26 cellular contexts compared by ENCODE assay signal in the genomic region with DNA sequence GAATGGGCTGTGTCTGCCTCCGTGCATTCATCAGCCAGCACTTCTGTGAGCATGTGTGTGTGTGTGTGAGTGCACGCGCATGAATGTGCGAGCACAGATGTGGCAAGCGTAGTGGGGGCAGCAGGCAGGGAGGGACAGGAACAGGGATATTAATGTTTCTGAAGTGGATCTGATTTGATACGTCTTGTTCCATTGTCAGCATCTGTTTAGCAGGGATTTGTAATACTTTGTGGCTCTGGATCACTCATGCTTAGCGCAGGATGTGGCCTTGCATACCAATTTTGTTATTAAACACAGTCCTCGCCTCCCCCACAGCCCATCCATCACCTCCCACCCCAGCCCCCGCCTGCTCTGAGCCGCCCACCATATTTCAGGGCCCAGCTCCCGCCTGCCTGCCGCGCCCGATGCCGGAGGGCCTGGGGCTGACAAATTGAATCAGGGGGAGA. TPM values are rescaled to one million over a fixed set of nuclear protein-coding genes. Genes with fewer than 3 reads are reported as not detected.
DNase-seq lines count a peak whose midpoint lies in the region; ATAC-seq and TF ChIP-seq lines count a peak whose summit lies in the region.
"Had no signal": no experiment of that assay in that cellular context is flagged by ENCODE, and none has a peak within 500 bp of the region (broad histone marks: within the 10 kb centered on the region; RNA-seq: fewer than 3 reads in every experiment).

No MANE protein-coding gene starts in this region.

- CTCF ChIA-PET in activated naive CD4-positive, alpha-beta T cell treated with anti-CD3 and anti-CD28 coated beads, Interleukin-2, amount 10 ng/mL, durations not matched to agents 7 days and 5 days (lab: Charles Lee): interaction anchor here (1.7 kb wide), 1 partner anchor 31 kb away, joined by 5 read pairs; no protein-coding TSS in a partner anchor

- H3K9me3 Mint-ChIP-seq in brain: peaks cover 0 to under 1% (median 0%) of the 10 kb centered on the region in 5 experiments
- H3K9me3 Mint-ChIP-seq in activated naive CD4-positive, alpha-beta T cell treated with anti-CD3 and anti-CD28 coated beads, Interleukin-2, amount 10 ng/mL, durations not matched to agents 7 days and 5 days: no peaks in the 10 kb centered on the region
- no peaks in the 10 kb centered on the region for H3K9me3 Mint-ChIP-seq in effector memory CD8-positive, alpha-beta T cell
- H3K9me3 Mint-ChIP-seq: activated T-cell treated with anti-CD3 and anti-CD28 coated beads, Interleukin-2, amount 50 U/mL, for 24 hours; CD8-positive, alpha-beta memory T cell; stimulated activated naive CD8-positive, alpha-beta T cell treated with anti-CD3 and anti-CD28 coated beads, Interleukin-15, Interleukin-2, amounts not matched to agents 100 ng/mL and 50 ng/mL, for 24 hours; T-helper 1 cell treated with Interleukin-12 subunit alpha and Interleukin-12 subunit beta and Interleukin-4 antibody, amounts not matched to agents 30 μg/mL and 1 μg/mL, for 36 hours had no signal

- peaks cover 75% of the 10 kb centered on the region for H3K4me1 Mint-ChIP-seq in brain
- H3K4me1 Mint-ChIP-seq in activated naive CD4-positive, alpha-beta T cell treated with anti-CD3 and anti-CD28 coated beads, Interleukin-2, amount 10 ng/mL, durations not matched to agents 7 days and 5 days: no peaks in the 10 kb centered on the region
- H3K4me1 Mint-ChIP-seq in effector memory CD8-positive, alpha-beta T cell (ENCODE audit: low read depth in 2 of 2): no peaks in the 10 kb centered on the region
- H3K4me1 Mint-ChIP-seq: CD8-positive, alpha-beta memory T cell had no signal

- H3K27me3 Mint-ChIP-seq in brain: peaks cover 14% of the 10 kb centered on the region
- H3K27me3 Mint-ChIP-seq in activated naive CD4-positive, alpha-beta T cell treated with anti-CD3 and anti-CD28 coated beads, Interleukin-2, amount 10 ng/mL, durations not matched to agents 7 days and 5 days: peaks cover 14% of the 10 kb centered on the region
- H3K27me3 Mint-ChIP-seq in effector memory CD8-positive, alpha-beta T cell: peaks cover 0 to 18% of the 10 kb centered on the region in 2 donors
- H3K27me3 Mint-ChIP-seq: activated T-cell treated with anti-CD3 and anti-CD28 coated beads, Interleukin-2, amount 50 U/mL, for 24 hours; CD8-positive, alpha-beta memory T cell; stimulated activated naive CD8-positive, alpha-beta T cell treated with anti-CD3 and anti-CD28 coated beads, Interleukin-15, Interleukin-2, amounts not matched to agents 100 ng/mL and 50 ng/mL, for 24 hours had no signal

- H3K4me3 Mint-ChIP-seq in brain: peak overlapping the region in 2 of 5 experiments; percentile 1 to 3
- H3K4me3 Mint-ChIP-seq in activated naive CD4-positive, alpha-beta T cell treated with anti-CD3 and anti-CD28 coated beads, Interleukin-2, amount 10 ng/mL, durations not matched to agents 7 days and 5 days: no peak overlapping the region
- no peak overlapping the region for H3K4me3 Mint-ChIP-seq in effector memory CD8-positive, alpha-beta T cell
- H3K4me3 Mint-ChIP-seq: activated T-cell treated with anti-CD3 and anti-CD28 coated beads, Interleukin-2, amount 50 U/mL, for 24 hours; CD8-positive, alpha-beta memory T cell; stimulated activated naive CD8-positive, alpha-beta T cell treated with anti-CD3 and anti-CD28 coated beads, Interleukin-15, Interleukin-2, amounts not matched to agents 100 ng/mL and 50 ng/mL, for 24 hours; T-helper 1 cell treated with Interleukin-12 subunit alpha and Interleukin-12 subunit beta and Interleukin-4 antibody, amounts not matched to agents 30 μg/mL and 1 μg/mL, for 36 hours had no signal

- ATAC-seq in effector memory CD8-positive, alpha-beta T cell (replicated peaks): no peak
- ATAC-seq: left lobe of liver, right cardiac atrium had no signal

- no peak for TF ChIP-seq CTCF in brain (conservative IDR thresholded peaks at IDR 0.05)

- DNase-seq in NCI-H2227 (lab: John Stamatoyannopoulos, UW; ENCODE audit: unreplicated experiment) (peak; percentile 50), NCI-H2227 treated with DMSO at 0.1 percent for 48 hours (lab: John Stamatoyannopoulos, UW) (no peak), left kidney (ENCODE audit: low read depth, low spot score) (peak; percentile 88), NCI-H187 (lab: John Stamatoyannopoulos, UW) (no peak)
- DNase-seq in activated naive CD4-positive, alpha-beta T cell treated with anti-CD3 and anti-CD28 coated beads, Interleukin-2, amount 10 ng/mL, durations not matched to agents 7 days and 5 days: no peak
- DNase-seq in effector memory CD8-positive, alpha-beta T cell: no peak
- no peak for DNase-seq in stimulated activated CD4-positive, alpha-beta T cell treated with anti-CD3 and anti-CD28 coated beads, Interleukin-1b, Interleukin-23, amount 100 ng/mL, for 48 hours
- DNase-seq: activated CD4-positive, alpha-beta T cell treated with anti-CD3 and anti-CD28 coated beads for 4 hours; activated CD8-positive, alpha-beta memory T cell treated with anti-CD3 and anti-CD28 coated beads for 24 hours; activated naive CD4-positive, alpha-beta T cell; activated T-cell treated with anti-CD3 and anti-CD28 coated beads, Interleukin-2, amount 50 U/mL, for 24 hours; amniotic stem cell; CD8-positive, alpha-beta memory T cell; dermis blood vessel endothelial cell; GDM1; mesendoderm; NCI-H1694; NCI-H2171 treated with DMSO at 0.1 percent for 48 hours; NCI-H526; ovary; right cardiac atrium; tibial artery had no signal

- H3K27ac Mint-ChIP-seq in brain: peak overlapping the region in 4 of 5 experiments; percentile 20 to 90 (median 78)
- no peak overlapping the region for H3K27ac Mint-ChIP-seq in activated naive CD4-positive, alpha-beta T cell treated with anti-CD3 and anti-CD28 coated beads, Interleukin-2, amount 10 ng/mL, durations not matched to agents 7 days and 5 days
- H3K27ac Mint-ChIP-seq in effector memory CD8-positive, alpha-beta T cell: no peak overlapping the region
- H3K27ac Mint-ChIP-seq: activated T-cell treated with anti-CD3 and anti-CD28 coated beads, Interleukin-2, amount 50 U/mL, for 24 hours; stimulated activated naive CD8-positive, alpha-beta T cell treated with anti-CD3 and anti-CD28 coated beads, Interleukin-15, Interleukin-2, amounts not matched to agents 100 ng/mL and 50 ng/mL, for 24 hours; T-helper 1 cell treated with Interleukin-12 subunit alpha and Interleukin-12 subunit beta and Interleukin-4 antibody, amounts not matched to agents 30 μg/mL and 1 μg/mL, for 36 hours had no signal

- H3K36me3 Mint-ChIP-seq in brain: no peaks in the 10 kb centered on the region
- H3K36me3 Mint-ChIP-seq in activated naive CD4-positive, alpha-beta T cell treated with anti-CD3 and anti-CD28 coated beads, Interleukin-2, amount 10 ng/mL, durations not matched to agents 7 days and 5 days: no peaks in the 10 kb centered on the region
- H3K36me3 Mint-ChIP-seq in effector memory CD8-positive, alpha-beta T cell (ENCODE audit: insufficient read depth): no peaks in the 10 kb centered on the region
- H3K36me3 Mint-ChIP-seq: CD8-positive, alpha-beta memory T cell had no signal

RNA-seq across cellular contexts. Expression of a gene that starts 52.4 kb away (rescaled TPM):
- polyA plus RNA-seq in brain (ENCODE audit: insufficient read depth, low read depth, low replicate concordance): 19.1 TPM

RNA-seq across cellular contexts. Expression of a gene that starts 52.6 kb away (rescaled TPM):
- polyA plus RNA-seq in brain (ENCODE audit: insufficient read depth, low read depth, low replicate concordance): 5.2 TPM

Comparison
In these comparisons a context has a peak if more than half of its experiments do, and no peak if none do; other contexts are left out.
1. DNase-seq: peak in NCI-H2227 (single experiment) and left kidney (single experiment); none in NCI-H2227 treated with DMSO at 0.1 percent for 48 hours (single experiment), NCI-H187 (0 of 2), activated naive CD4-positive, alpha-beta T cell treated with anti-CD3 and anti-CD28 coated beads, Interleukin-2, amount 10 ng/mL, durations not matched to agents 7 days and 5 days (single experiment), effector memory CD8-positive, alpha-beta T cell (0 of 3) and stimulated activated CD4-positive, alpha-beta T cell treated with anti-CD3 and anti-CD28 coated beads, Interleukin-1b, Interleukin-23, amount 100 ng/mL, for 48 hours (single experiment).
2. H3K27ac Mint-ChIP-seq: peak in brain (4 of 5); none in activated naive CD4-positive, alpha-beta T cell treated with anti-CD3 and anti-CD28 coated beads, Interleukin-2, amount 10 ng/mL, durations not matched to agents 7 days and 5 days (single experiment) and effector memory CD8-positive, alpha-beta T cell (0 of 2).